Comparison of ENCODE assay signal across 10 cellular contexts in the genomic region with DNA sequence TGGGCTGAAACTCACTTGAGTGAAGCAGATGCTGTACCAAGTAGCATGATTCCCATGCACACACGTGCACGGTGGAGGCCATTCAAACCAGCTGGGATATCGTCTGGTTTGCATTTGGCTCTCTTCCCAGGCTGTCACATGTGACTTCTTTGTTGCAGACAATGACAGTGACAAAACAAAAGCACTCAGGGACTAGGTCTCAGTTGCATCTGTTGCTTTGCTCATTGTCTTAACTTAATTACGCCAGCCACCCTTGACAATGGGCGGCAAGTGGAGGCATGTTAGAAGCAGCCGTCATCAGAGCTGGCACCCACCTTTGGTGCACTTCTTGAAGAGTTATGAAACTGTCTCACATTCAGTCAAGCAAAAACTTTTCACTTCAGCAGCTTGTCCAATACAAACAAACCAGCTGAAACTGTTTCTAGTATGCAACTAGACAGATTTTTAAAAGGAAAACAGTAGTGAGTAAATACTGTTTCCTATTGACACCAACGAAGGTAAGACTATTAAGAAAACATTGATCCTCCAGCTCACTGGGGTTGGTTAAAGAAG.
DNase-seq lines count a peak whose midpoint lies in the region; ATAC-seq and TF ChIP-seq lines count a peak whose summit lies in the region.
"Had no signal": no experiment of that assay in that cellular context is flagged by ENCODE, and none has a peak within 500 bp of the region (broad histone marks: within the 10 kb centered on the region; RNA-seq: fewer than 3 reads in every experiment).

No MANE protein-coding gene starts in this region.

- H3K4me1 ChIP-seq in thyroid gland: peaks cover 17 to 34% of the 10 kb centered on the region in 2 donors
- H3K4me1 ChIP-seq: ascending aorta had no signal

- peaks cover 7% of the 10 kb centered on the region for H3K9me3 Mint-ChIP-seq in activated CD4-positive, alpha-beta T cell treated with anti-CD3 and anti-CD28 coated beads, Interleukin-2, amount 10 ng/mL, durations not matched to agents 24 days and 14 days
- peaks cover 0 to 2% of the 10 kb centered on the region in 2 donors for H3K9me3 Mint-ChIP-seq in stimulated activated naive B cell treated with anti-CD40 and anti-IgM and Interleukin-4, amounts not matched to agents 10 μg/mL and 1 μg/mL and 100 μg/mL, for 72 hours

- no peaks in the 10 kb centered on the region for H3K36me3 Mint-ChIP-seq in activated CD4-positive, alpha-beta T cell treated with anti-CD3 and anti-CD28 coated beads, Interleukin-2, amount 10 ng/mL, durations not matched to agents 24 days and 14 days (ENCODE audit: low read depth)
- no peaks in the 10 kb centered on the region for H3K36me3 Mint-ChIP-seq in stimulated activated naive B cell treated with anti-CD40 and anti-IgM and Interleukin-4, amounts not matched to agents 10 μg/mL and 1 μg/mL and 100 μg/mL, for 72 hours

- no peaks in the 10 kb centered on the region for H3K9me3 ChIP-seq in thyroid gland
- H3K9me3 ChIP-seq: ascending aorta had no signal

- ATAC-seq in stimulated activated naive B cell treated with anti-CD40 and anti-IgM and Interleukin-4, amounts not matched to agents 10 μg/mL and 1 μg/mL and 100 μg/mL, for 72 hours (replicated peaks): no peak

- H3K27ac Mint-ChIP-seq in activated CD4-positive, alpha-beta T cell treated with anti-CD3 and anti-CD28 coated beads, Interleukin-2, amount 10 ng/mL, durations not matched to agents 24 days and 14 days: no peak overlapping the region
- no peak overlapping the region for H3K27ac Mint-ChIP-seq in stimulated activated naive B cell treated with anti-CD40 and anti-IgM and Interleukin-4, amounts not matched to agents 10 μg/mL and 1 μg/mL and 100 μg/mL, for 72 hours

- WGBS in thyroid gland, 2 donors: 10 to 17% methylated on average over 7 of the region's 7 CpGs

- H3K4me3 ChIP-seq in fibroblast of mammary gland (ENCODE audit: control insufficient read depth, low read depth, low read length): no peak overlapping the region
- no peak overlapping the region for H3K4me3 ChIP-seq in thyroid gland (replicated peaks in 1 of 3)
- H3K4me3 ChIP-seq: ascending aorta, skin epidermis had no signal

- intact Hi-C loops in thyroid gland (cut with DNase I): no loop called here
- intact Hi-C loops in activated CD4-positive, alpha-beta T cell treated with anti-CD3 and anti-CD28 coated beads, Interleukin-2, amount 10 ng/mL, durations not matched to agents 24 days and 14 days (cut with micrococcal nuclease): no loop called here

- H3K4me1 Mint-ChIP-seq in activated CD4-positive, alpha-beta T cell treated with anti-CD3 and anti-CD28 coated beads, Interleukin-2, amount 10 ng/mL, durations not matched to agents 24 days and 14 days: peaks cover 11% of the 10 kb centered on the region
- H3K4me1 Mint-ChIP-seq in stimulated activated naive B cell treated with anti-CD40 and anti-IgM and Interleukin-4, amounts not matched to agents 10 μg/mL and 1 μg/mL and 100 μg/mL, for 72 hours: peaks cover 3 to 7% of the 10 kb centered on the region in 2 donors

- peaks cover 4% of the 10 kb centered on the region for H3K27me3 Mint-ChIP-seq in activated CD4-positive, alpha-beta T cell treated with anti-CD3 and anti-CD28 coated beads, Interleukin-2, amount 10 ng/mL, durations not matched to agents 24 days and 14 days
- H3K27me3 Mint-ChIP-seq in stimulated activated naive B cell treated with anti-CD40 and anti-IgM and Interleukin-4, amounts not matched to agents 10 μg/mL and 1 μg/mL and 100 μg/mL, for 72 hours: peaks cover 5 to 13% of the 10 kb centered on the region in 2 donors

- H3K27me3 ChIP-seq in thyroid gland: no peaks in the 10 kb centered on the region
- H3K27me3 ChIP-seq: ascending aorta had no signal

- no peak for TF ChIP-seq POLR2A in thyroid gland (IDR thresholded peaks at IDR 0.05)

- H3K36me3 ChIP-seq in thyroid gland: no peaks in the 10 kb centered on the region
- H3K36me3 ChIP-seq: ascending aorta had no signal

- no peak for TF ChIP-seq CTCF in fibroblast of mammary gland (conservative IDR thresholded peaks at IDR 0.05; ENCODE audit: control insufficient read depth, insufficient read depth, low read depth, low read length)
- no peak for TF ChIP-seq CTCF in thyroid gland (IDR thresholded peaks at IDR 0.05)

- DNase-seq in NCI-H2227 (lab: John Stamatoyannopoulos, UW; ENCODE audit: unreplicated experiment) (peak; percentile 75), NCI-H2227 treated with DMSO at 0.1 percent for 48 hours (lab: John Stamatoyannopoulos, UW) (no peak), NCI-H345 (lab: John Stamatoyannopoulos, UW) (peak; percentile 99), fibroblast of mammary gland (ENCODE audit: low read depth) (peak; percentile 13), thyroid gland (peak; percentile 79 to 84)
- DNase-seq in activated CD4-positive, alpha-beta T cell treated with anti-CD3 and anti-CD28 coated beads, Interleukin-2, amount 10 ng/mL, durations not matched to agents 24 days and 14 days: no peak
- no peak for DNase-seq in activated CD8-positive, alpha-beta memory T cell treated with anti-CD3 and anti-CD28 coated beads for 24 hours
- no peak for DNase-seq in stimulated activated naive B cell treated with anti-CD40 and anti-IgM and Interleukin-4, amounts not matched to agents 10 μg/mL and 1 μg/mL and 100 μg/mL, for 72 hours

- H3K4me3 Mint-ChIP-seq in activated CD4-positive, alpha-beta T cell treated with anti-CD3 and anti-CD28 coated beads, Interleukin-2, amount 10 ng/mL, durations not matched to agents 24 days and 14 days: no peak overlapping the region
- H3K4me3 Mint-ChIP-seq in stimulated activated naive B cell treated with anti-CD40 and anti-IgM and Interleukin-4, amounts not matched to agents 10 μg/mL and 1 μg/mL and 100 μg/mL, for 72 hours: no peak overlapping the region

- H3K27ac ChIP-seq in thyroid gland: peak overlapping the region; percentile 61 to 67 (median 61)
- H3K27ac ChIP-seq: ascending aorta had no signal

Comparison
In these comparisons a context has a peak if more than half of its experiments do, and no peak if none do; other contexts are left out.
1. DNase-seq: peak in NCI-H2227 (single experiment), NCI-H345 (single experiment), fibroblast of mammary gland (single experiment) and thyroid gland (2 of 2); none in NCI-H2227 treated with DMSO at 0.1 percent for 48 hours (single experiment), activated CD4-positive, alpha-beta T cell treated with anti-CD3 and anti-CD28 coated beads, Interleukin-2, amount 10 ng/mL, durations not matched to agents 24 days and 14 days (single experiment), activated CD8-positive, alpha-beta memory T cell treated with anti-CD3 and anti-CD28 coated beads for 24 hours (single experiment) and stimulated activated naive B cell treated with anti-CD40 and anti-IgM and Interleukin-4, amounts not matched to agents 10 μg/mL and 1 μg/mL and 100 μg/mL, for 72 hours (single experiment).